Comparison of ENCODE assay signal across 1 cellular context in the genomic region with DNA sequence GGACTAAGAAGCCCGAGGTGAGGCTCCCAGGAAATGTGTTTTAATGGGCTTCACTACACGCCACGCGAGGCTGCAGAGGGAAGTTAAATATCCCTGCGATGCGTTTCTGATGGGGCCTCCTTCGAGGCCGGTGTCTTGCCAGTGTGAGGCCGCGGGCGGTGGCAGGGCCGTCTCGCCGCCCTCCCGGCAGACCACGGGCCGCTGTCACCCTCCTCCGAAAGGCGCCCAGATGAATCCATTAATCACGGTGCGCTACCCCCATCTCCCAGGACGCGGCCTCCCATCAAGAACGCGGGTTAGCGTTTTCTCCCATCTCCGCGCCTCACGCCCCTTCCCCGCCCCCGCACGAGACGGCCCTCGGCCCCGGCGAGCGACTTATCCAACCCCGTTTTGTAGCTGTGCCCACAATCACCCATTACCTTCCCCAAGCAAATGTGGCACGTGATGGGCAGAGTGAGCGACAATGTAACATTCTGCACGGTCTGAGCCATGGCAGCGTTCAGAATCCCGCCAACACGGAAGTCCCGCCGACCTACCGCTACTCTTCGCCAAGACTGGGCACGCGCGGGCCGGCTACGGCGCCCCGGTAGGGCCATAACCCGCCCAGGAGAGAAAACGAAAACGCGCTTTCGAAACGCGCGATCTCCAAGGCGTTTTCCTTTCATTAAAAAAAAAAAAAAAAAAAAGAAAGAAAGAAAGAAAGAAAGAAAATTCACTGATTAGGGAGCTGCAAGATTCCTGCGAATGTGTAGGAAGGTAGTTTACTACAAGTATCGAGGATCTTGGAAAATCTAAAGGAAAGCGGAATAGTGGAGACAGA.
TF ChIP-seq lines count a peak whose summit lies in the region.

A gene with protein sequence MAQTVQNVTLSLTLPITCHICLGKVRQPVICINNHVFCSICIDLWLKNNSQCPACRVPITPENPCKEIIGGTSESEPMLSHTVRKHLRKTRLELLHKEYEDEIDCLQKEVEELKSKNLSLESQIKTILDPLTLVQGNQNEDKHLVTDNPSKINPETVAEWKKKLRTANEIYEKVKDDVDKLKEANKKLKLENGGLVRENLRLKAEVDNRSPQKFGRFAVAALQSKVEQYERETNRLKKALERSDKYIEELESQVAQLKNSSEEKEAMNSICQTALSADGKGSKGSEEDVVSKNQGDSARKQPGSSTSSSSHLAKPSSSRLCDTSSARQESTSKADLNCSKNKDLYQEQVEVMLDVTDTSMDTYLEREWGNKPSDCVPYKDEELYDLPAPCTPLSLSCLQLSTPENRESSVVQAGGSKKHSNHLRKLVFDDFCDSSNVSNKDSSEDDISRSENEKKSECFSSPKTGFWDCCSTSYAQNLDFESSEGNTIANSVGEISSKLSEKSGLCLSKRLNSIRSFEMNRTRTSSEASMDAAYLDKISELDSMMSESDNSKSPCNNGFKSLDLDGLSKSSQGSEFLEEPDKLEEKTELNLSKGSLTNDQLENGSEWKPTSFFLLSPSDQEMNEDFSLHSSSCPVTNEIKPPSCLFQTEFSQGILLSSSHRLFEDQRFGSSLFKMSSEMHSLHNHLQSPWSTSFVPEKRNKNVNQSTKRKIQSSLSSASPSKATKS (minus strand): TSS at position 526 of the 820 bp plus-strand sequence. CDS start 35 bp downstream, at position 491.

TF ChIP-seq in SK-N-SH, 30 proteins besides CTCF, POLR2A, EP300 and RAD21 (continued from another document):
- 0 out of 2 replicates have a peak, but pooled peaks have one; percentile 50 for TF ChIP-seq TAF1 (IDR thresholded peaks at IDR 0.05; ENCODE audit: borderline replicate concordance, low read depth, low read length)
- no peak for TF ChIP-seq SMC3 (IDR thresholded peaks at IDR 0.05; ENCODE audit: low read depth, low read length)
TF ChIP-seq in SK-N-SH: peak in this region for 12.
